Comparison of ENCODE assay signal across 27 cellular contexts in the genomic region with DNA sequence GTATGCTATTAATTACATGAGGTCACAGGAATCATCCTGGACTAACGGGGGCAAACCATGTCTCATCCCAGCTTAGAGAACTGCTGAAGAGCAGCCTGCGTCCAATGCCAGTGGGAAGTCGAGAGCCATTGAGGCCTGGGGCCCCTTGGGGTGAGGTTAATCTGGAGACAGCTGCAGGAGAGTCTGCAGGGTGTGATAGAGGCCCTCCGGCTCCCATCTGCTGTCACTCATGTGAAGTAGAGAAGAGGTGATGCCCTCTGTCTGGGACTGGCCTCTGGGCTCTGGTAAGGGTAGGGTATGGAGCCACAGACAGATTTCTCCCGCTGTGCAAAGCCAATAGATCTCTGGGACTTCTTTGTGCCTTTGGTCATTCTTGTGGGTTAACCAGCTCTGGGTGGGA. TPM values are rescaled to one million over a fixed set of nuclear protein-coding genes. Genes with fewer than 3 reads are reported as not detected.
DNase-seq lines count a peak whose midpoint lies in the region; FAIRE-seq and TF ChIP-seq lines count a peak whose summit lies in the region.
"Had no signal": no experiment of that assay in that cellular context is flagged by ENCODE, and none has a peak within 500 bp of the region (broad histone marks: within the 10 kb centered on the region; RNA-seq: fewer than 3 reads in every experiment).

No MANE protein-coding gene starts in this region.

- no peak for TF ChIP-seq POLR2A in sigmoid colon (IDR thresholded peaks at IDR 0.05)

- FAIRE-seq in kidney (lab: Jason Lieb, UNC): no peak

- no peak for TF ChIP-seq EP300 in sigmoid colon (IDR thresholded peaks at IDR 0.05)

- intact Hi-C loops in activated CD4-positive, alpha-beta memory T cell treated with anti-CD3 and anti-CD28 coated beads for 36 hours (cut with micrococcal nuclease): no loop called here
- intact Hi-C loops in sigmoid colon (cut with DNase I): no loop called here
- intact Hi-C loops in kidney (cut with DNase I): no loop called here

- no peaks in the 10 kb centered on the region for H3K4me1 Mint-ChIP-seq in activated CD4-positive, alpha-beta memory T cell treated with anti-CD3 and anti-CD28 coated beads, Interleukin-2, amount 10 ng/mL, durations not matched to agents 7 days and 5 days
- no peaks in the 10 kb centered on the region for H3K4me1 Mint-ChIP-seq in activated CD4-positive, alpha-beta memory T cell treated with anti-CD3 and anti-CD28 coated beads for 36 hours (ENCODE audit: low read depth)
- peaks cover 40% of the 10 kb centered on the region for H3K4me1 Mint-ChIP-seq in glutamatergic neuron (ENCODE audit: low read depth, unreplicated experiment)
- H3K4me1 Mint-ChIP-seq: CD8-positive, alpha-beta memory T cell; IgD-negative memory B cell had no signal

- H3K9me3 Mint-ChIP-seq in activated CD4-positive, alpha-beta memory T cell treated with anti-CD3 and anti-CD28 coated beads, Interleukin-2, amount 10 ng/mL, durations not matched to agents 7 days and 5 days: no peaks in the 10 kb centered on the region
- H3K9me3 Mint-ChIP-seq in activated CD4-positive, alpha-beta memory T cell treated with anti-CD3 and anti-CD28 coated beads for 36 hours: no peaks in the 10 kb centered on the region
- peaks cover 8% of the 10 kb centered on the region for H3K9me3 Mint-ChIP-seq in glutamatergic neuron (ENCODE audit: unreplicated experiment)
- H3K9me3 Mint-ChIP-seq: activated T-cell treated with anti-CD3 and anti-CD28 coated beads, Interleukin-2, amount 50 U/mL, for 4 hours; CD8-positive, alpha-beta memory T cell; IgD-negative memory B cell; mesothelial cell of epicardium had no signal

- H3K4me3 Mint-ChIP-seq in activated CD4-positive, alpha-beta memory T cell treated with anti-CD3 and anti-CD28 coated beads, Interleukin-2, amount 10 ng/mL, durations not matched to agents 7 days and 5 days: no peak overlapping the region
- no peak overlapping the region for H3K4me3 Mint-ChIP-seq in activated CD4-positive, alpha-beta memory T cell treated with anti-CD3 and anti-CD28 coated beads for 36 hours
- H3K4me3 Mint-ChIP-seq in glutamatergic neuron (ENCODE audit: unreplicated experiment): peak overlapping the region; percentile 2
- H3K4me3 Mint-ChIP-seq: activated CD8-positive, alpha-beta T cell treated with anti-CD3 and anti-CD28 coated beads, Interleukin-2, amount 10 ng/mL, durations not matched to agents 7 days and 5 days; activated T-cell treated with anti-CD3 and anti-CD28 coated beads, Interleukin-2, amount 50 U/mL, for 4 hours; CD8-positive, alpha-beta memory T cell; IgD-negative memory B cell; mesothelial cell of epicardium had no signal

- H3K4me1 ChIP-seq in sigmoid colon: no peaks in the 10 kb centered on the region
- H3K4me1 ChIP-seq in kidney (ENCODE audit: control insufficient read depth in 1 of 2, insufficient read depth in 1 of 2, low read depth in 1 of 2, low read length in 2 of 2): no peaks in the 10 kb centered on the region

- no peaks in the 10 kb centered on the region for H3K9me3 ChIP-seq in WERI-Rb-1 (ENCODE audit: severe bottlenecking)
- no peaks in the 10 kb centered on the region for H3K9me3 ChIP-seq in sigmoid colon
- H3K9me3 ChIP-seq in kidney (ENCODE audit: control insufficient read depth in 1 of 2, low read length in 2 of 2): no peaks in the 10 kb centered on the region
- H3K9me3 ChIP-seq: BE2C had no signal

- H3K27me3 Mint-ChIP-seq in activated CD4-positive, alpha-beta memory T cell treated with anti-CD3 and anti-CD28 coated beads, Interleukin-2, amount 10 ng/mL, durations not matched to agents 7 days and 5 days: no peaks in the 10 kb centered on the region
- H3K27me3 Mint-ChIP-seq in activated CD4-positive, alpha-beta memory T cell treated with anti-CD3 and anti-CD28 coated beads for 36 hours: no peaks in the 10 kb centered on the region
- peaks cover 11% of the 10 kb centered on the region for H3K27me3 Mint-ChIP-seq in glutamatergic neuron (ENCODE audit: unreplicated experiment)
- H3K27me3 Mint-ChIP-seq: CD8-positive, alpha-beta memory T cell; IgD-negative memory B cell; naive thymus-derived CD4-positive, alpha-beta T cell had no signal

- H3K36me3 ChIP-seq in H7 (replicated peaks; ENCODE audit: control insufficient read depth, insufficient read depth, low read length): peaks cover 2% of the 10 kb centered on the region
- H3K36me3 ChIP-seq in WERI-Rb-1: peaks cover 26% of the 10 kb centered on the region
- H3K36me3 ChIP-seq in sigmoid colon: peaks cover 0 to 9% (median 0%) of the 10 kb centered on the region in 4 donors
- no peaks in the 10 kb centered on the region for H3K36me3 ChIP-seq in kidney (ENCODE audit: control insufficient read depth in 1 of 2, insufficient read depth in 2 of 2, low read length in 2 of 2)

- no peak overlapping the region for H3K27ac Mint-ChIP-seq in activated CD4-positive, alpha-beta memory T cell treated with anti-CD3 and anti-CD28 coated beads, Interleukin-2, amount 10 ng/mL, durations not matched to agents 7 days and 5 days
- no peak overlapping the region for H3K27ac Mint-ChIP-seq in activated CD4-positive, alpha-beta memory T cell treated with anti-CD3 and anti-CD28 coated beads for 36 hours
- H3K27ac Mint-ChIP-seq in glutamatergic neuron (ENCODE audit: unreplicated experiment): peak overlapping the region; percentile 37
- H3K27ac Mint-ChIP-seq: activated CD8-positive, alpha-beta T cell treated with anti-CD3 and anti-CD28 coated beads, Interleukin-2, amount 10 ng/mL, durations not matched to agents 7 days and 5 days; IgD-negative memory B cell; mesothelial cell of epicardium had no signal

- peak; percentile 11 for DNase-seq in activated CD4-positive, alpha-beta memory T cell treated with anti-CD3 and anti-CD28 coated beads, Interleukin-2, amount 10 ng/mL, durations not matched to agents 7 days and 5 days
- no peak for DNase-seq in activated CD4-positive, alpha-beta memory T cell treated with anti-CD3 and anti-CD28 coated beads for 36 hours
- DNase-seq in H7 (peak; percentile 37), WERI-Rb-1 (peak; percentile 85), glutamatergic neuron (no peak), sigmoid colon (no peak), Kasumi-1 (lab: John Stamatoyannopoulos, UW) (no peak), kidney (no peak)
- DNase-seq: activated CD8-positive, alpha-beta T cell treated with anti-CD3 and anti-CD28 coated beads, Interleukin-2, amount 10 ng/mL, durations not matched to agents 7 days and 5 days; activated naive CD4-positive, alpha-beta T cell; activated T-cell treated with anti-CD3 and anti-CD28 coated beads, Interleukin-2, amount 50 U/mL, for 4 hours; BE2C; brain microvascular endothelial cell; CD8-positive, alpha-beta memory T cell; DMS153; effector CD4-positive, alpha-beta T cell; naive thymus-derived CD4-positive, alpha-beta T cell; NCI-H1105; NCI-H2029; SHP77; trophoblast cell had no signal

- peak overlapping the region; percentile 19; the same call in 1 of the 2 replicates for H3K27ac ChIP-seq in WERI-Rb-1
- H3K27ac ChIP-seq in sigmoid colon: no peak overlapping the region
- no peak overlapping the region for H3K27ac ChIP-seq in kidney (ENCODE audit: low read depth in 2 of 2, low read length in 2 of 2)
- H3K27ac ChIP-seq: brain microvascular endothelial cell, epithelial cell of prostate had no signal

- TF ChIP-seq CTCF in WERI-Rb-1 (IDR thresholded peaks at IDR 0.05; ENCODE audit: low read depth, low read length): no peak
- no peak for TF ChIP-seq CTCF in glutamatergic neuron (IDR thresholded peaks at IDR 0.05; ENCODE audit: partially characterized antibody, unreplicated experiment)
- TF ChIP-seq CTCF in sigmoid colon (IDR thresholded peaks at IDR 0.05): no peak
- no peak for TF ChIP-seq CTCF in kidney (IDR thresholded peaks at IDR 0.05; ENCODE audit: borderline replicate concordance, extremely low read depth, insufficient read depth)

- POLR2A ChIA-PET in activated CD4-positive, alpha-beta memory T cell treated with anti-CD3 and anti-CD28 coated beads, Interleukin-2, amount 10 ng/mL, durations not matched to agents 7 days and 5 days (lab: Charles Lee): no interaction called here
- POLR2A ChIA-PET in activated CD4-positive, alpha-beta memory T cell treated with anti-CD3 and anti-CD28 coated beads for 36 hours (lab: Charles Lee): no interaction called here

- H3K4me3 ChIP-seq in H7 (ENCODE audit: insufficient read depth, low read depth, low read length) (no peak overlapping the region), WERI-Rb-1 (ENCODE audit: low read depth, low read length) (no peak overlapping the region), sigmoid colon (no peak overlapping the region), kidney (ENCODE audit: low read length in 2 of 2) (no peak overlapping the region)

- CTCF ChIA-PET in activated CD4-positive, alpha-beta memory T cell treated with anti-CD3 and anti-CD28 coated beads, Interleukin-2, amount 10 ng/mL, durations not matched to agents 7 days and 5 days (lab: Charles Lee): interaction anchor here (1.1 to 1.7 kb wide), 2 partner anchors 54 to 93 kb away, joined by 3 to 7 read pairs; no protein-coding TSS in a partner anchor
- CTCF ChIA-PET in activated CD4-positive, alpha-beta memory T cell treated with anti-CD3 and anti-CD28 coated beads for 36 hours (lab: Charles Lee): no interaction called here

- H3K27me3 ChIP-seq in H7 (ENCODE audit: control insufficient read depth, insufficient read depth, low read length) (no peaks in the 10 kb centered on the region), WERI-Rb-1 (ENCODE audit: insufficient read depth, low read depth, severe bottlenecking) (no peaks in the 10 kb centered on the region), sigmoid colon (no peaks in the 10 kb centered on the region)
- H3K27me3 ChIP-seq: BE2C, brain microvascular endothelial cell had no signal

- no peak overlapping the region for H3K9ac ChIP-seq in kidney (ENCODE audit: low read length in 2 of 2)

- 94 to 95% methylated on average over 5 of the region's 5 CpGs for WGBS in sigmoid colon, 2 donors

- H3K36me3 Mint-ChIP-seq in activated CD4-positive, alpha-beta memory T cell treated with anti-CD3 and anti-CD28 coated beads, Interleukin-2, amount 10 ng/mL, durations not matched to agents 7 days and 5 days (ENCODE audit: low read depth): peaks cover 20% of the 10 kb centered on the region
- H3K36me3 Mint-ChIP-seq in activated CD4-positive, alpha-beta memory T cell treated with anti-CD3 and anti-CD28 coated beads for 36 hours: peaks cover 19% of the 10 kb centered on the region
- peaks cover 5% of the 10 kb centered on the region for H3K36me3 Mint-ChIP-seq in glutamatergic neuron (ENCODE audit: unreplicated experiment)

RNA-seq across cellular contexts. Expression of a gene that starts 34.7 kb away (rescaled TPM):
- total RNA-seq in activated CD4-positive, alpha-beta memory T cell treated with anti-CD3 and anti-CD28 coated beads, Interleukin-2, amount 10 ng/mL, durations not matched to agents 7 days and 5 days: not detected
- under 1 TPM in 1 of 2 experiments, not detected in 1; 0.07 TPM for total RNA-seq in activated CD4-positive, alpha-beta memory T cell treated with anti-CD3 and anti-CD28 coated beads for 36 hours
- not detected in 2 replicates for total RNA-seq in H7 (2014; rRNA removed; shearing (Covaris generic))
- total RNA-seq in glutamatergic neuron (ENCODE audit: unreplicated experiment) (2.4 TPM), sigmoid colon (not detected), kidney (not detected)
- polyA plus RNA-seq in sigmoid colon (under 1 TPM in 1 of 3 donors, not detected in 2; under 0.01 TPM), kidney (ENCODE audit: insufficient read depth, low read depth, low replicate concordance) (not detected)
- total RNA-seq: activated CD8-positive, alpha-beta T cell treated with anti-CD3 and anti-CD28 coated beads, Interleukin-2, amount 10 ng/mL, durations not matched to agents 7 days and 5 days; activated T-cell treated with anti-CD3 and anti-CD28 coated beads, Interleukin-2, amount 50 U/mL, for 4 hours; CD8-positive, alpha-beta memory T cell; H4; kidney epithelial cell; mesothelial cell of epicardium; naive thymus-derived CD4-positive, alpha-beta T cell; pulmonary artery endothelial cell had no signal
- polyA plus RNA-seq: CD8-positive, alpha-beta memory T cell; IgD-negative memory B cell; naive thymus-derived CD4-positive, alpha-beta T cell had no signal

RNA-seq across cellular contexts. Expression of a gene that starts 52.9 kb away (rescaled TPM):
- total RNA-seq in activated CD4-positive, alpha-beta memory T cell treated with anti-CD3 and anti-CD28 coated beads, Interleukin-2, amount 10 ng/mL, durations not matched to agents 7 days and 5 days: 100 to 1,000 TPM; 260 to 264 TPM
- 100 to 1,000 TPM; 345 to 368 TPM for total RNA-seq in activated CD4-positive, alpha-beta memory T cell treated with anti-CD3 and anti-CD28 coated beads for 36 hours
- total RNA-seq in H7 (2014; rRNA removed; shearing (Covaris generic)): 159 and 216 TPM in 2 replicates
- 511 TPM for total RNA-seq in glutamatergic neuron (ENCODE audit: unreplicated experiment)
- total RNA-seq in sigmoid colon: 10 to 100 TPM; 38.3 to 50.1 (median 45.2) TPM
- polyA plus RNA-seq in sigmoid colon: 100 to 1,000 TPM in 1 of 3 donors, 10 to 100 TPM in 2; 55.5 to 109 (median 90.1) TPM
- total RNA-seq in kidney: 104 TPM
- polyA plus RNA-seq in kidney (ENCODE audit: insufficient read depth, low read depth, low replicate concordance): 84.3 TPM

Comparison
In these comparisons a context has a peak if more than half of its experiments do, and no peak if none do; other contexts are left out.
1. DNase-seq: peak in activated CD4-positive, alpha-beta memory T cell treated with anti-CD3 and anti-CD28 coated beads, Interleukin-2, amount 10 ng/mL, durations not matched to agents 7 days and 5 days (single experiment), H7 (single experiment) and WERI-Rb-1 (single experiment); none in activated CD4-positive, alpha-beta memory T cell treated with anti-CD3 and anti-CD28 coated beads for 36 hours (single experiment), glutamatergic neuron (single experiment), sigmoid colon (single experiment), Kasumi-1 (0 of 2) and kidney (single experiment).